Comparison of ENCODE assay signal across 9 cellular contexts in genomic region chr13:42405665-42406390, GRCh38.
DNase-seq lines count a peak whose midpoint lies in the region; ATAC-seq and TF ChIP-seq lines count a peak whose summit lies in the region.
"Had no signal": no experiment of that assay in that cellular context is flagged by ENCODE, and none has a peak within 500 bp of the region (broad histone marks: within the 10 kb centered on the region; RNA-seq: fewer than 3 reads in every experiment).

No MANE protein-coding gene starts in this region.

- no peaks in the 10 kb centered on the region for H3K27me3 ChIP-seq in GM06990 (replicated peaks; ENCODE audit: control insufficient read depth, insufficient read depth, low read length)
- no peaks in the 10 kb centered on the region for H3K27me3 ChIP-seq in gastroesophageal sphincter
- H3K27me3 ChIP-seq in stomach: no peaks in the 10 kb centered on the region
- H3K27me3 ChIP-seq: cardiac muscle cell had no signal

- H3K4me3 ChIP-seq in GM06990 (replicated peaks; ENCODE audit: low read depth, low read length) (0 out of 2 replicates have a peak overlapping the region, but pooled peaks have one; percentile 0), choroid plexus epithelial cell (ENCODE audit: low read depth, low read length) (no peak overlapping the region), gastroesophageal sphincter (no peak overlapping the region), stomach (no peak overlapping the region)
- H3K4me3 ChIP-seq: cardiac muscle cell had no signal

- H3K27ac ChIP-seq in gastroesophageal sphincter (no peak overlapping the region), stomach (no peak overlapping the region)
- H3K27ac ChIP-seq: cardiac muscle cell had no signal

- no peaks in the 10 kb centered on the region; the same call in 1 of the 2 replicates for H3K36me3 ChIP-seq in GM06990 (ENCODE audit: control insufficient read depth, insufficient read depth, low read length)
- H3K36me3 ChIP-seq in gastroesophageal sphincter: no peaks in the 10 kb centered on the region
- H3K36me3 ChIP-seq in stomach: no peaks in the 10 kb centered on the region
- H3K36me3 ChIP-seq: cardiac muscle cell had no signal

- TF ChIP-seq POLR2A in gastroesophageal sphincter (IDR thresholded peaks at IDR 0.05): no peak
- TF ChIP-seq POLR2A in stomach (IDR thresholded peaks at IDR 0.05): no peak

- 24 to 32% methylated on average over 5 to 8 of the region's 9 CpGs for WGBS in gastroesophageal sphincter (ENCODE audit: low coverage in 1 of 2), 2 donors
- 58 to 74% (median 69%) methylated on average over 9 of the region's 9 CpGs for WGBS in stomach, 5 donors

- TF ChIP-seq CTCF in GM06990 (IDR thresholded peaks at IDR 0.05; ENCODE audit: insufficient read depth, low read length, poor library complexity, severe bottlenecking): no peak
- no peak for TF ChIP-seq CTCF in choroid plexus epithelial cell (conservative IDR thresholded peaks at IDR 0.05; ENCODE audit: low read depth, low read length)
- no peak for TF ChIP-seq CTCF in gastroesophageal sphincter (IDR thresholded peaks at IDR 0.05)
- TF ChIP-seq CTCF in stomach (IDR thresholded peaks at IDR 0.05): no peak

- no peak for TF ChIP-seq EP300 in gastroesophageal sphincter (IDR thresholded peaks at IDR 0.05)
- no peak for TF ChIP-seq EP300 in stomach (IDR thresholded peaks at IDR 0.05)

- ATAC-seq in GM21619 (IDR thresholded peaks at IDR 0.05; ENCODE audit: unreplicated experiment): peak; percentile 73
- ATAC-seq in gastroesophageal sphincter: no peak

- H3K4me1 ChIP-seq in gastroesophageal sphincter (no peaks in the 10 kb centered on the region), stomach (no peaks in the 10 kb centered on the region)

- peak; percentile 70 for DNase-seq in GM06990 (ENCODE audit: extremely low read depth, insufficient read length)
- DNase-seq in M059J (ENCODE audit: low read depth): peak; percentile 51
- DNase-seq in choroid plexus epithelial cell (ENCODE audit: low read depth): peak; percentile 77
- no peak for DNase-seq in NCI-H1694 (lab: John Stamatoyannopoulos, UW)
- DNase-seq in stomach: no peak
- no peak for DNase-seq in HCEC 1CT

- intact Hi-C loops in stomach (cut with DNase I; ENCODE audit: low total_unique reads): no loop called here

- H3K9me3 ChIP-seq in gastroesophageal sphincter: no peaks in the 10 kb centered on the region
- no peaks in the 10 kb centered on the region for H3K9me3 ChIP-seq in stomach

Comparison
In these comparisons a context has a peak if more than half of its experiments do, and no peak if none do; other contexts are left out.
1. DNase-seq: peak in GM06990 (single experiment), M059J (single experiment) and choroid plexus epithelial cell (single experiment); none in NCI-H1694 (single experiment), stomach (single experiment) and HCEC 1CT (single experiment).